Comparison of ENCODE assay signal across 1 cellular context in the genomic region with DNA sequence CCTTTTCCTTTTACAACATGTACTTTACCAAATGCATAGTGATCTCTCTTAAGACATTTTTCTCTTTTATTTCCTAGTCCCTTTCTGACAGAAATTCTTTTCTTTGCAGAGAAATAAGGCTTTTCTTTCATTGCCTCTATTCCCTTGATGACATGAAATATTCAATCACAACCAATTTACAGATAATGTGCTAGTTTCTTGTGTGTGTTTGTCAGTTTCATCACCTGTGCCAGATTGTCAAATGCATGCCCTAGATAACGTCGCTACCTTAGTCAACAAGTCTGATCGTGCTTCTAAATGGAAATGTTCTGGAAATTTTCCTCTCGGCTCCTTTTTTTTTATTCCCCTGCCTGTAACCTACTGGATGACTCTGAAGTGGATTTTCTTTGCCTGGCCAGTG.
TF ChIP-seq lines count a peak whose summit lies in the region.

No MANE protein-coding gene starts in this region.

TF ChIP-seq in GM23338, 12 proteins besides CTCF, POLR2A, EP300 and RAD21 (continued from another document):
- TF ChIP-seq, protein P1, sequence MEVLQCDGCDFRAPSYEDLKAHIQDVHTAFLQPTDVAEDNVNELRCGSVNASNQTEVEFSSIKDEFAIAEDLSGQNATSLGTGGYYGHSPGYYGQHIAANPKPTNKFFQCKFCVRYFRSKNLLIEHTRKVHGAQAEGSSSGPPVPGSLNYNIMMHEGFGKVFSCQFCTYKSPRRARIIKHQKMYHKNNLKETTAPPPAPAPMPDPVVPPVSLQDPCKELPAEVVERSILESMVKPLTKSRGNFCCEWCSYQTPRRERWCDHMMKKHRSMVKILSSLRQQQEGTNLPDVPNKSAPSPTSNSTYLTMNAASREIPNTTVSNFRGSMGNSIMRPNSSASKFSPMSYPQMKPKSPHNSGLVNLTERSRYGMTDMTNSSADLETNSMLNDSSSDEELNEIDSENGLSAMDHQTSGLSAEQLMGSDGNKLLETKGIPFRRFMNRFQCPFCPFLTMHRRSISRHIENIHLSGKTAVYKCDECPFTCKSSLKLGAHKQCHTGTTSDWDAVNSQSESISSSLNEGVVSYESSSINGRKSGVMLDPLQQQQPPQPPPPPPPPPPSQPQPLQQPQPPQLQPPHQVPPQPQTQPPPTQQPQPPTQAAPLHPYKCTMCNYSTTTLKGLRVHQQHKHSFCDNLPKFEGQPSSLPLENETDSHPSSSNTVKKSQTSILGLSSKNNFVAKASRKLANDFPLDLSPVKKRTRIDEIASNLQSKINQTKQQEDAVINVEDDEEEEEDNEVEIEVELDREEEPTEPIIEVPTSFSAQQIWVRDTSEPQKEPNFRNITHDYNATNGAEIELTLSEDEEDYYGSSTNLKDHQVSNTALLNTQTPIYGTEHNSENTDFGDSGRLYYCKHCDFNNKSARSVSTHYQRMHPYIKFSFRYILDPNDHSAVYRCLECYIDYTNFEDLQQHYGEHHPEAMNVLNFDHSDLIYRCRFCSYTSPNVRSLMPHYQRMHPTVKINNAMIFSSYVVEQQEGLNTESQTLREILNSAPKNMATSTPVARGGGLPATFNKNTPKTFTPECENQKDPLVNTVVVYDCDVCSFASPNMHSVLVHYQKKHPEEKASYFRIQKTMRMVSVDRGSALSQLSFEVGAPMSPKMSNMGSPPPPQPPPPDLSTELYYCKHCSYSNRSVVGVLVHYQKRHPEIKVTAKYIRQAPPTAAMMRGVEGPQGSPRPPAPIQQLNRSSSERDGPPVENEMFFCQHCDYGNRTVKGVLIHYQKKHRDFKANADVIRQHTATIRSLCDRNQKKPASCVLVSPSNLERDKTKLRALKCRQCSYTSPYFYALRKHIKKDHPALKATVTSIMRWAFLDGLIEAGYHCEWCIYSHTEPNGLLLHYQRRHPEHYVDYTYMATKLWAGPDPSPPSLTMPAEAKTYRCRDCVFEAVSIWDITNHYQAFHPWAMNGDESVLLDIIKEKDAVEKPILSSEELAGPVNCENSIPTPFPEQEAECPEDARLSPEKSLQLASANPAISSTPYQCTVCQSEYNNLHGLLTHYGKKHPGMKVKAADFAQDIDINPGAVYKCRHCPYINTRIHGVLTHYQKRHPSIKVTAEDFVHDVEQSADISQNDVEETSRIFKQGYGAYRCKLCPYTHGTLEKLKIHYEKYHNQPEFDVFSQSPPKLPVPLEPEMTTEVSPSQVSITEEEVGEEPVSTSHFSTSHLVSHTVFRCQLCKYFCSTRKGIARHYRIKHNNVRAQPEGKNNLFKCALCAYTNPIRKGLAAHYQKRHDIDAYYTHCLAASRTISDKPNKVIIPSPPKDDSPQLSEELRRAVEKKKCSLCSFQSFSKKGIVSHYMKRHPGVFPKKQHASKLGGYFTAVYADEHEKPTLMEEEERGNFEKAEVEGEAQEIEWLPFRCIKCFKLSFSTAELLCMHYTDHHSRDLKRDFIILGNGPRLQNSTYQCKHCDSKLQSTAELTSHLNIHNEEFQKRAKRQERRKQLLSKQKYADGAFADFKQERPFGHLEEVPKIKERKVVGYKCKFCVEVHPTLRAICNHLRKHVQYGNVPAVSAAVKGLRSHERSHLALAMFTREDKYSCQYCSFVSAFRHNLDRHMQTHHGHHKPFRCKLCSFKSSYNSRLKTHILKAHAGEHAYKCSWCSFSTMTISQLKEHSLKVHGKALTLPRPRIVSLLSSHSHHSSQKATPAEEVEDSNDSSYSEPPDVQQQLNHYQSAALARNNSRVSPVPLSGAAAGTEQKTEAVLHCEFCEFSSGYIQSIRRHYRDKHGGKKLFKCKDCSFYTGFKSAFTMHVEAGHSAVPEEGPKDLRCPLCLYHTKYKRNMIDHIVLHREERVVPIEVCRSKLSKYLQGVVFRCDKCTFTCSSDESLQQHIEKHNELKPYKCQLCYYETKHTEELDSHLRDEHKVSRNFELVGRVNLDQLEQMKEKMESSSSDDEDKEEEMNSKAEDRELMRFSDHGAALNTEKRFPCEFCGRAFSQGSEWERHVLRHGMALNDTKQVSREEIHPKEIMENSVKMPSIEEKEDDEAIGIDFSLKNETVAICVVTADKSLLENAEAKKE (CRISPR knock-in tag; IDR thresholded peaks at IDR 0.05), result no peak
- no peak for TF ChIP-seq EZH2phosphoT487 (IDR thresholded peaks at IDR 0.05; ENCODE audit: unreplicated experiment)
- no peak for TF ChIP-seq EZH2 (IDR thresholded peaks at IDR 0.05; ENCODE audit: low read depth, unreplicated experiment)
- TF ChIP-seq STAT1 (IDR thresholded peaks at IDR 0.05; ENCODE audit: unreplicated experiment), result no peak
- no peak for TF ChIP-seq NANOG (IDR thresholded peaks at IDR 0.05; ENCODE audit: borderline replicate concordance)
- TF ChIP-seq POLR2AphosphoS5 (IDR thresholded peaks at IDR 0.05; ENCODE audit: low read depth), result no peak
- no peak for TF ChIP-seq JUNB (IDR thresholded peaks at IDR 0.05; ENCODE audit: unreplicated experiment)
- TF ChIP-seq ETS1 (IDR thresholded peaks at IDR 0.05), result no peak
- TF ChIP-seq REST (IDR thresholded peaks at IDR 0.05; ENCODE audit: unreplicated experiment), result no peak
